ENCODE assay signal across 14 cellular contexts in the genomic region with DNA sequence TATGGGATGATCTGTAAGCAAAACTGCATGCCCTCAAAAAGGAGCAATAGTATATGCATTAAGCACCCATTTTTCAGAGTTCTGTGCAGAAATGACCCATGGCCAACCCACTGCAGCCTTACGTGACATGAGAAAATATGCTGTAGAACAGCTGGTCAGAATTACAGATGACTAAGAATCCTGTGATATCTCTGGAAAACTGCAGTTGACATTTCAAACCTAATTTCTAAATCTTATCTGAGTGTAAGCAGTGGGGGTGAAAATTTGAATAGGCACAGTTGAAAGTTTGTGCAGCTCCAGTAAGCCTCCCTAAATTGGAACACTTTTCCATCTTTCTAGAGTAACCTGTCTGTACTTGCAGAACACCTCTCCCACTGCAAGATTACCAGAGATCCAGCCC.
"Had no signal": no experiment of that assay in that cellular context is flagged by ENCODE, and none has a peak within 500 bp of the region (broad histone marks: within the 10 kb centered on the region; RNA-seq: fewer than 3 reads in every experiment).

No MANE protein-coding gene starts in this region.

- H3K4me1 ChIP-seq: breast epithelium, right lobe of liver, spleen had no signal

- H3K27me3 ChIP-seq: breast epithelium, right lobe of liver, spleen had no signal

- ATAC-seq: right lobe of liver; stimulated activated naive CD8-positive, alpha-beta T cell treated with anti-CD3 and anti-CD28 coated beads, Interleukin-15, amount 100 ng/mL, for 72 hours had no signal

- H3K4me3 ChIP-seq: breast epithelium, right lobe of liver, spleen, thoracic aorta had no signal

- H3K36me3 ChIP-seq: breast epithelium, right lobe of liver, spleen, thoracic aorta had no signal

- H3K27ac ChIP-seq: breast epithelium, right lobe of liver, spleen, thoracic aorta had no signal

- DNase-seq: activated CD4-positive, alpha-beta T cell treated with anti-CD3 and anti-CD28 coated beads, Interleukin-2, amount 50 U/mL, for 1 hour; activated CD4-positive, CD25-positive, alpha-beta regulatory T cell; activated naive CD4-positive, alpha-beta T cell; activated naive CD8-positive, alpha-beta T cell treated with anti-CD3 and anti-CD28 coated beads, Interleukin-2, amount 10 ng/mL, durations not matched to agents 7 days and 5 days; aorta; cerebellar nuclear complex; glutamatergic neuron; nephron progenitor cell; right lobe of liver; spleen; stimulated activated CD4-positive, alpha-beta T cell treated with anti-CD3 and anti-CD28 coated beads, Interleukin-1b, Interleukin-23, amount 100 ng/mL, for 48 hours; stimulated activated naive CD8-positive, alpha-beta T cell treated with anti-CD3 and anti-CD28 coated beads, Interleukin-15, amount 100 ng/mL, for 72 hours had no signal

- H3K9me3 ChIP-seq: breast epithelium, right lobe of liver, spleen, thoracic aorta had no signal
